ENCODE assay signal across 7 cellular contexts in genomic region chr10:7711075-7711474, GRCh38. TPM values are rescaled to one million over a fixed set of nuclear protein-coding genes. Genes with fewer than 3 reads are reported as not detected.
"Had no signal": no experiment of that assay in that cellular context is flagged by ENCODE, and none has a peak within 500 bp of the region (broad histone marks: within the 10 kb centered on the region; RNA-seq: fewer than 3 reads in every experiment).

No MANE protein-coding gene starts in this region.

RNA-seq across cellular contexts. Expression of gene ITIH2, which starts 8.0 kb away (rescaled TPM):
- total RNA-seq: subcutaneous adipose tissue, thoracic aorta, thyroid gland, tibial nerve, transverse colon, ureter, vagina had no signal
